In the genomic region with DNA sequence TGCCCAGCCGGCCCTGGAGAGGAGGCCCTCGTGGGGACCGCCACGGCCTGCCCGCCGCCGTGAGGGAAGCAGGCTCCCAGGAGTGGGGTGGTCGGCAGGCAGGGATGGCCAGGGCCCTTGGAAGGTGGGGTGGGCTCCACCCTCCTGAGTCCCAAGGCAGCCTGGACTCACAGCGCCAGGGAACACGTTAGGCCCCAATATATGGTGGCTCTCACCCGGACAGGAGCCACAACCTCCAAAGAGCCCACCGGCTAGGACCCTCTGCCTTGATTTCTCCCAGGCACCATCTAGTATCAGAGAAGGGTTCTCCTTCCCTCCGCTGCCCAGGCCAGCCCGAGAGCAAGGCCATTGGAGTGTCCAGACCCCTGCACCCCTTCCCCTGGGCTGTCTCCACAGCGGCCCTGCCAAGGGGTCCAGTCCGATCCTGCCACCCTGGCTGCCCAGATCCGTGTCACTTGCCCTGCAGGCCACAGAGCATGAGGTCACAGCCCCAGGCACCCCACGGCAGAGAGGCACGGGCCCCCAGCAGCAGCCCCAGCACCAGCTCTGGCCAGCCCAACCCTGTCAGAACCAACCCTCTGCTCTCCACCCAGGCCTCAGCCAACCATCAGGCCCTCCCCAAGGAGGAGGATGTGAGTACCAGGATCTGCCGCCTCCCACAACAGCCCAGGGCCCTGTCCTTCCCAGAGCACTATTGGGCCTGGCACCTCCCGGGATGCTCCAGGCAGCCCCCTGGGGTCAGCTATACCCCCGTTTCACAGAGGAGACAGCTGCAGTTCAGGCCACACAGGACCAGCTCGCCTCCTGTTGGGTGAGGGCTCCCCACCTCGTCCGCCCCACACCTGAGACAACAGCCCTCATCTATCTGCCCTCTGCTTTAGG, we compare ENCODE assay signal across 1 cellular context.
A peak's percentile ranks its signal among the peaks of the same experiment; 100 is the strongest.
TF ChIP-seq lines count a peak whose summit lies in the region.

No MANE protein-coding gene starts in this region.

TF ChIP-seq in HepG2, 621 proteins besides CTCF, POLR2A, EP300 and RAD21 (continued from another document and continues in another):
- TF ChIP-seq ZMAT3 (CRISPR knock-in tag; conservative IDR thresholded peaks at IDR 0.05) (no peak; the same call in 1 of the 2 replicates), BRCA1 (CRISPR knock-in tag; IDR thresholded peaks at IDR 0.05) (0 out of 2 replicates have a peak, but pooled peaks have one; percentile 25), GATAD2A (CRISPR knock-in tag; IDR thresholded peaks at IDR 0.05) (no peak), MEIS1 (CRISPR knock-in tag; IDR thresholded peaks at IDR 0.05; ENCODE audit: borderline replicate concordance) (no peak), SAFB2 (CRISPR knock-in tag; IDR thresholded peaks at IDR 0.05; ENCODE audit: borderline replicate concordance, low read depth) (no peak), YEATS2 (CRISPR knock-in tag; IDR thresholded peaks at IDR 0.05; ENCODE audit: borderline replicate concordance) (no peak), TGIF2 (CRISPR knock-in tag; IDR thresholded peaks at IDR 0.05) (no peak), ZFY (CRISPR knock-in tag; IDR thresholded peaks at IDR 0.05) (peak; percentile 71), FOXP1 (IDR thresholded peaks at IDR 0.05) (no peak), FOXP1 (CRISPR knock-in tag; IDR thresholded peaks at IDR 0.05) (no peak), LCORL (IDR thresholded peaks at IDR 0.05) (no peak), LCORL (CRISPR knock-in tag; IDR thresholded peaks at IDR 0.05) (no peak), PHF21A (CRISPR knock-in tag; IDR thresholded peaks at IDR 0.05) (no peak), KLF16 (CRISPR knock-in tag; IDR thresholded peaks at IDR 0.05) (0 out of 4 replicates have a peak, but pooled peaks of 1 of the 2 experiments have one; percentile 31), ZNF343 (CRISPR knock-in tag; IDR thresholded peaks at IDR 0.05) (0 out of 2 replicates have a peak, but pooled peaks have one; percentile 9), HNRNPLL (IDR thresholded peaks at IDR 0.05; ENCODE audit: low read depth, low read length, poor library complexity, severe bottlenecking) (no peak), ZNF10 (CRISPR knock-in tag; IDR thresholded peaks at IDR 0.05; ENCODE audit: borderline replicate concordance, low read depth) (no peak), ZNF382 (CRISPR knock-in tag; IDR thresholded peaks at IDR 0.05; ENCODE audit: borderline replicate concordance) (no peak), ZNF446 (CRISPR knock-in tag; IDR thresholded peaks at IDR 0.05) (peak; percentile 49; the same call in 1 of the 2 replicates), IRF2 (CRISPR knock-in tag; IDR thresholded peaks at IDR 0.05) (no peak), ZNF225 (CRISPR knock-in tag; IDR thresholded peaks at IDR 0.05) (no peak), HDAC6 (IDR thresholded peaks at IDR 0.05; ENCODE audit: low read depth, low read length) (no peak), SP5 (CRISPR knock-in tag; IDR thresholded peaks at IDR 0.05; ENCODE audit: borderline replicate concordance, low read depth) (no peak), MED1 (CRISPR knock-in tag; IDR thresholded peaks at IDR 0.05) (0 out of 2 replicates have a peak, but pooled peaks have one; percentile 9), AKAP8 (CRISPR knock-in tag; IDR thresholded peaks at IDR 0.05) (no peak), JARID2 (CRISPR knock-in tag; IDR thresholded peaks at IDR 0.05; ENCODE audit: insufficient replicate concordance) (no peak)
- TF ChIP-seq, protein P1, sequence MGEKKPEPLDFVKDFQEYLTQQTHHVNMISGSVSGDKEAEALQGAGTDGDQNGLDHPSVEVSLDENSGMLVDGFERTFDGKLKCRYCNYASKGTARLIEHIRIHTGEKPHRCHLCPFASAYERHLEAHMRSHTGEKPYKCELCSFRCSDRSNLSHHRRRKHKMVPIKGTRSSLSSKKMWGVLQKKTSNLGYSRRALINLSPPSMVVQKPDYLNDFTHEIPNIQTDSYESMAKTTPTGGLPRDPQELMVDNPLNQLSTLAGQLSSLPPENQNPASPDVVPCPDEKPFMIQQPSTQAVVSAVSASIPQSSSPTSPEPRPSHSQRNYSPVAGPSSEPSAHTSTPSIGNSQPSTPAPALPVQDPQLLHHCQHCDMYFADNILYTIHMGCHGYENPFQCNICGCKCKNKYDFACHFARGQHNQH (CRISPR knock-in tag; IDR thresholded peaks at IDR 0.05), result no peak
- TF ChIP-seq, protein P2, sequence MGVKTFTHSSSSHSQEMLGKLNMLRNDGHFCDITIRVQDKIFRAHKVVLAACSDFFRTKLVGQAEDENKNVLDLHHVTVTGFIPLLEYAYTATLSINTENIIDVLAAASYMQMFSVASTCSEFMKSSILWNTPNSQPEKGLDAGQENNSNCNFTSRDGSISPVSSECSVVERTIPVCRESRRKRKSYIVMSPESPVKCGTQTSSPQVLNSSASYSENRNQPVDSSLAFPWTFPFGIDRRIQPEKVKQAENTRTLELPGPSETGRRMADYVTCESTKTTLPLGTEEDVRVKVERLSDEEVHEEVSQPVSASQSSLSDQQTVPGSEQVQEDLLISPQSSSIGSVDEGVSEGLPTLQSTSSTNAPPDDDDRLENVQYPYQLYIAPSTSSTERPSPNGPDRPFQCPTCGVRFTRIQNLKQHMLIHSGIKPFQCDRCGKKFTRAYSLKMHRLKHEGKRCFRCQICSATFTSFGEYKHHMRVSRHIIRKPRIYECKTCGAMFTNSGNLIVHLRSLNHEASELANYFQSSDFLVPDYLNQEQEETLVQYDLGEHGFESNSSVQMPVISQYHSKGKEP (CRISPR knock-in tag; IDR thresholded peaks at IDR 0.05), result no peak
- TF ChIP-seq, protein P3, sequence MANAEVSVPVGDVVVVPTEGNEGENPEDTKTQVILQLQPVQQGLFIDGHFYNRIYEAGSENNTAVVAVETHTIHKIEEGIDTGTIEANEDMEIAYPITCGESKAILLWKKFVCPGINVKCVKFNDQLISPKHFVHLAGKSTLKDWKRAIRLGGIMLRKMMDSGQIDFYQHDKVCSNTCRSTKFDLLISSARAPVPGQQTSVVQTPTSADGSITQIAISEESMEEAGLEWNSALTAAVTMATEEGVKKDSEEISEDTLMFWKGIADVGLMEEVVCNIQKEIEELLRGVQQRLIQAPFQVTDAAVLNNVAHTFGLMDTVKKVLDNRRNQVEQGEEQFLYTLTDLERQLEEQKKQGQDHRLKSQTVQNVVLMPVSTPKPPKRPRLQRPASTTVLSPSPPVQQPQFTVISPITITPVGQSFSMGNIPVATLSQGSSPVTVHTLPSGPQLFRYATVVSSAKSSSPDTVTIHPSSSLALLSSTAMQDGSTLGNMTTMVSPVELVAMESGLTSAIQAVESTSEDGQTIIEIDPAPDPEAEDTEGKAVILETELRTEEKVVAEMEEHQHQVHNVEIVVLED (CRISPR knock-in tag; IDR thresholded peaks at IDR 0.05; ENCODE audit: borderline replicate concordance), result no peak
- TF ChIP-seq, protein P4, sequence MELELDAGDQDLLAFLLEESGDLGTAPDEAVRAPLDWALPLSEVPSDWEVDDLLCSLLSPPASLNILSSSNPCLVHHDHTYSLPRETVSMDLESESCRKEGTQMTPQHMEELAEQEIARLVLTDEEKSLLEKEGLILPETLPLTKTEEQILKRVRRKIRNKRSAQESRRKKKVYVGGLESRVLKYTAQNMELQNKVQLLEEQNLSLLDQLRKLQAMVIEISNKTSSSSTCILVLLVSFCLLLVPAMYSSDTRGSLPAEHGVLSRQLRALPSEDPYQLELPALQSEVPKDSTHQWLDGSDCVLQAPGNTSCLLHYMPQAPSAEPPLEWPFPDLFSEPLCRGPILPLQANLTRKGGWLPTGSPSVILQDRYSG (CRISPR knock-in tag; IDR thresholded peaks at IDR 0.05), result no peak
- TF ChIP-seq, protein P5, sequence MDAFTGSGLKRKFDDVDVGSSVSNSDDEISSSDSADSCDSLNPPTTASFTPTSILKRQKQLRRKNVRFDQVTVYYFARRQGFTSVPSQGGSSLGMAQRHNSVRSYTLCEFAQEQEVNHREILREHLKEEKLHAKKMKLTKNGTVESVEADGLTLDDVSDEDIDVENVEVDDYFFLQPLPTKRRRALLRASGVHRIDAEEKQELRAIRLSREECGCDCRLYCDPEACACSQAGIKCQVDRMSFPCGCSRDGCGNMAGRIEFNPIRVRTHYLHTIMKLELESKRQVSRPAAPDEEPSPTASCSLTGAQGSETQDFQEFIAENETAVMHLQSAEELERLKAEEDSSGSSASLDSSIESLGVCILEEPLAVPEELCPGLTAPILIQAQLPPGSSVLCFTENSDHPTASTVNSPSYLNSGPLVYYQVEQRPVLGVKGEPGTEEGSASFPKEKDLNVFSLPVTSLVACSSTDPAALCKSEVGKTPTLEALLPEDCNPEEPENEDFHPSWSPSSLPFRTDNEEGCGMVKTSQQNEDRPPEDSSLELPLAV (CRISPR knock-in tag; conservative IDR thresholded peaks at IDR 0.05; ENCODE audit: low read depth), result no peak
- TF ChIP-seq, protein P6, sequence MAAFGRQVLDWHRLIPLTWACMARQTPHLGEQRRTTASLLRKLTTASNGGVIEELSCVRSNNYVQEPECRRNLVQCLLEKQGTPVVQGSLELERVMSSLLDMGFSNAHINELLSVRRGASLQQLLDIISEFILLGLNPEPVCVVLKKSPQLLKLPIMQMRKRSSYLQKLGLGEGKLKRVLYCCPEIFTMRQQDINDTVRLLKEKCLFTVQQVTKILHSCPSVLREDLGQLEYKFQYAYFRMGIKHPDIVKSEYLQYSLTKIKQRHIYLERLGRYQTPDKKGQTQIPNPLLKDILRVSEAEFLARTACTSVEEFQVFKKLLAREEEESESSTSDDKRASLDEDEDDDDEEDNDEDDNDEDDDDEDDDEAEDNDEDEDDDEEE (CRISPR knock-in tag; IDR thresholded peaks at IDR 0.05), result peak; percentile 77; the same call in 1 of the 2 replicates
- TF ChIP-seq, protein P7, sequence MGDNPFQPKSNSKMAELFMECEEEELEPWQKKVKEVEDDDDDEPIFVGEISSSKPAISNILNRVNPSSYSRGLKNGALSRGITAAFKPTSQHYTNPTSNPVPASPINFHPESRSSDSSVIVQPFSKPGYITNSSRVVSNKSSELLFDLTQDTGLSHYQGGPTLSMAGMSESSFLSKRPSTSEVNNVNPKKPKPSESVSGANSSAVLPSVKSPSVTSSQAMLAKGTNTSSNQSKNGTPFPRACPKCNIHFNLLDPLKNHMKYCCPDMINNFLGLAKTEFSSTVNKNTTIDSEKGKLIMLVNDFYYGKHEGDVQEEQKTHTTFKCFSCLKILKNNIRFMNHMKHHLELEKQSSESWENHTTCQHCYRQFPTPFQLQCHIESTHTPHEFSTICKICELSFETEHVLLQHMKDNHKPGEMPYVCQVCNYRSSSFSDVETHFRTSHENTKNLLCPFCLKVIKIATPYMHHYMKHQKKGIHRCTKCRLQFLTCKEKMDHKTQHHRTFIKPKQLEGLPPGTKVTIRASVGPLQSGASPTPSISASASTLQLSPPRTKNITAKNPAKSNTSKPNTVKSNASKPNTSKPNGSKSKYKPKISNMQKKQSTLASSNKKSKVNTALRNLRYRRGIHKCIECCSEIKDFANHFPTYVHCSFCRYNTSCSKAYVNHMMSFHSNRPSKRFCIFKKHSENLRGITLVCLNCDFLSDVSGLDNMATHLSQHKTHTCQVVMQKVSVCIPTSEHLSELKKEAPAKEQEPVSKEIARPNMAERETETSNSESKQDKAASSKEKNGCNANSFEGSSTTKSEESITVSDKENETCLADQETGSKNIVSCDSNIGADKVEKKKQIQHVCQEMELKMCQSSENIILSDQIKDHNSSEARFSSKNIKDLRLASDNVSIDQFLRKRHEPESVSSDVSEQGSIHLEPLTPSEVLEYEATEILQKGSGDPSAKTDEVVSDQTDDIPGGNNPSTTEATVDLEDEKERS (CRISPR knock-in tag; IDR thresholded peaks at IDR 0.05), result no peak
- TF ChIP-seq, protein P8, sequence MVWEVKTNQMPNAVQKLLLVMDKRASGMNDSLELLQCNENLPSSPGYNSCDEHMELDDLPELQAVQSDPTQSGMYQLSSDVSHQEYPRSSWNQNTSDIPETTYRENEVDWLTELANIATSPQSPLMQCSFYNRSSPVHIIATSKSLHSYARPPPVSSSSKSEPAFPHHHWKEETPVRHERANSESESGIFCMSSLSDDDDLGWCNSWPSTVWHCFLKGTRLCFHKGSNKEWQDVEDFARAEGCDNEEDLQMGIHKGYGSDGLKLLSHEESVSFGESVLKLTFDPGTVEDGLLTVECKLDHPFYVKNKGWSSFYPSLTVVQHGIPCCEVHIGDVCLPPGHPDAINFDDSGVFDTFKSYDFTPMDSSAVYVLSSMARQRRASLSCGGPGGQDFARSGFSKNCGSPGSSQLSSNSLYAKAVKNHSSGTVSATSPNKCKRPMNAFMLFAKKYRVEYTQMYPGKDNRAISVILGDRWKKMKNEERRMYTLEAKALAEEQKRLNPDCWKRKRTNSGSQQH (CRISPR knock-in tag; IDR thresholded peaks at IDR 0.05; ENCODE audit: low read depth), result no peak
- TF ChIP-seq, protein P9, sequence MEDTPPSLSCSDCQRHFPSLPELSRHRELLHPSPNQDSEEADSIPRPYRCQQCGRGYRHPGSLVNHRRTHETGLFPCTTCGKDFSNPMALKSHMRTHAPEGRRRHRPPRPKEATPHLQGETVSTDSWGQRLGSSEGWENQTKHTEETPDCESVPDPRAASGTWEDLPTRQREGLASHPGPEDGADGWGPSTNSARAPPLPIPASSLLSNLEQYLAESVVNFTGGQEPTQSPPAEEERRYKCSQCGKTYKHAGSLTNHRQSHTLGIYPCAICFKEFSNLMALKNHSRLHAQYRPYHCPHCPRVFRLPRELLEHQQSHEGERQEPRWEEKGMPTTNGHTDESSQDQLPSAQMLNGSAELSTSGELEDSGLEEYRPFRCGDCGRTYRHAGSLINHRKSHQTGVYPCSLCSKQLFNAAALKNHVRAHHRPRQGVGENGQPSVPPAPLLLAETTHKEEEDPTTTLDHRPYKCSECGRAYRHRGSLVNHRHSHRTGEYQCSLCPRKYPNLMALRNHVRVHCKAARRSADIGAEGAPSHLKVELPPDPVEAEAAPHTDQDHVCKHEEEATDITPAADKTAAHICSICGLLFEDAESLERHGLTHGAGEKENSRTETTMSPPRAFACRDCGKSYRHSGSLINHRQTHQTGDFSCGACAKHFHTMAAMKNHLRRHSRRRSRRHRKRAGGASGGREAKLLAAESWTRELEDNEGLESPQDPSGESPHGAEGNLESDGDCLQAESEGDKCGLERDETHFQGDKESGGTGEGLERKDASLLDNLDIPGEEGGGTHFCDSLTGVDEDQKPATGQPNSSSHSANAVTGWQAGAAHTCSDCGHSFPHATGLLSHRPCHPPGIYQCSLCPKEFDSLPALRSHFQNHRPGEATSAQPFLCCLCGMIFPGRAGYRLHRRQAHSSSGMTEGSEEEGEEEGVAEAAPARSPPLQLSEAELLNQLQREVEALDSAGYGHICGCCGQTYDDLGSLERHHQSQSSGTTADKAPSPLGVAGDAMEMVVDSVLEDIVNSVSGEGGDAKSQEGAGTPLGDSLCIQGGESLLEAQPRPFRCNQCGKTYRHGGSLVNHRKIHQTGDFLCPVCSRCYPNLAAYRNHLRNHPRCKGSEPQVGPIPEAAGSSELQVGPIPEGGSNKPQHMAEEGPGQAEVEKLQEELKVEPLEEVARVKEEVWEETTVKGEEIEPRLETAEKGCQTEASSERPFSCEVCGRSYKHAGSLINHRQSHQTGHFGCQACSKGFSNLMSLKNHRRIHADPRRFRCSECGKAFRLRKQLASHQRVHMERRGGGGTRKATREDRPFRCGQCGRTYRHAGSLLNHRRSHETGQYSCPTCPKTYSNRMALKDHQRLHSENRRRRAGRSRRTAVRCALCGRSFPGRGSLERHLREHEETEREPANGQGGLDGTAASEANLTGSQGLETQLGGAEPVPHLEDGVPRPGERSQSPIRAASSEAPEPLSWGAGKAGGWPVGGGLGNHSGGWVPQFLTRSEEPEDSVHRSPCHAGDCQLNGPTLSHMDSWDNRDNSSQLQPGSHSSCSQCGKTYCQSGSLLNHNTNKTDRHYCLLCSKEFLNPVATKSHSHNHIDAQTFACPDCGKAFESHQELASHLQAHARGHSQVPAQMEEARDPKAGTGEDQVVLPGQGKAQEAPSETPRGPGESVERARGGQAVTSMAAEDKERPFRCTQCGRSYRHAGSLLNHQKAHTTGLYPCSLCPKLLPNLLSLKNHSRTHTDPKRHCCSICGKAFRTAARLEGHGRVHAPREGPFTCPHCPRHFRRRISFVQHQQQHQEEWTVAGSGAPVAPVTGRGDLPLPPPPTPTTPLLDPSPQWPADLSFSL (CRISPR knock-in tag; IDR thresholded peaks at IDR 0.05), result no peak
